33 cellular contexts compared by ENCODE assay signal in the genomic region with DNA sequence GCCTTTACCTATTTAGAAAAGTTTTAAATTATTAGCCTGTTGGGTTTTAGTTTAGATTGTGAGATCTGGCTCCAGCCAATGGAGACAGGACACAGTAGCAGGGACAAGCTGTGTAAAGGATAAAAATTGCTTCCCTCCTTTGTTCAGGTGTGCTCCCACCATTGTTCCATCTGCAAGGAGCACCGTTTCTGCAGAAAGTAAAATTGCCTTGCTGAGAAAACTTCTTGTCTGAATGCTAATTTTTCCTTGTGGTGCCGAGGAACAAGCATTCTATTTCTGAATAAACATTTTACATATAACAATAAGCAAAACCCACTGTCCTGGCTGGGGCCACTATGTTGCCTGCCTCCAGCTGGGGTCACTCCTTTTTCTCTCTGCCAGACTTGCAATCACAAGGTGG.
"Had no signal": no experiment of that assay in that cellular context is flagged by ENCODE, and none has a peak within 500 bp of the region (broad histone marks: within the 10 kb centered on the region; RNA-seq: fewer than 3 reads in every experiment).

No MANE protein-coding gene starts in this region.

- H3K27me3 Mint-ChIP-seq: activated naive CD8-positive, alpha-beta T cell treated with anti-CD3 and anti-CD28 coated beads, Interleukin-2, amount 50 U/mL, for 24 hours; activated T-cell treated with anti-CD3 and anti-CD28 coated beads, Interleukin-2, amount 50 U/mL, for 24 hours; activated T-helper 17 cell treated with anti-CD3 and anti-CD28 coated beads, Interleukin-2, amount 50 U/mL, for 72 hours; stimulated activated naive CD8-positive, alpha-beta T cell treated with anti-CD3 and anti-CD28 coated beads, Interleukin-15, amount 100 ng/mL, for 72 hours; type B pancreatic cell had no signal

- ATAC-seq: activated naive CD8-positive, alpha-beta T cell treated with anti-CD3 and anti-CD28 coated beads, Interleukin-2, amount 50 U/mL, for 24 hours; activated T-helper 17 cell treated with anti-CD3 and anti-CD28 coated beads, Interleukin-2, amount 50 U/mL, for 72 hours; gastroesophageal sphincter; stimulated activated memory B cell treated with anti-CD40 and anti-IgM and Interleukin-4, amounts not matched to agents 10 μg/mL and 1 μg/mL and 100 μg/mL, for 72 hours; stimulated activated naive CD8-positive, alpha-beta T cell treated with anti-CD3 and anti-CD28 coated beads, Interleukin-15, amount 100 ng/mL, for 72 hours had no signal

- H3K9me3 ChIP-seq: ovary, prostate gland had no signal

- H3K27ac ChIP-seq: breast epithelium, dorsolateral prefrontal cortex, gastroesophageal sphincter, hepatocyte, ovary, prostate gland, VCaP had no signal

- DNase-seq: activated CD4-positive, alpha-beta T cell treated with anti-CD3 and anti-CD28 coated beads for 4 hours; activated CD4-positive, alpha-beta T cell treated with anti-CD3 and anti-CD28 coated beads, Interleukin-2, amount 50 U/mL, for 4 hours; activated CD8-positive, alpha-beta memory T cell treated with anti-CD3 and anti-CD28 coated beads, Interleukin-2, amount 50 U/mL, for 48 hours; activated gamma-delta T cell treated with Interleukin-2 at 50 U/mL for 16 hours; activated naive CD4-positive, alpha-beta T cell treated with anti-CD3 and anti-CD28 coated beads, Interleukin-2, amount 50 U/mL, for 16 hours; activated naive CD8-positive, alpha-beta T cell treated with anti-CD3 and anti-CD28 coated beads, Interleukin-2, amount 50 U/mL, for 24 hours; activated T-cell treated with anti-CD3 and anti-CD28 coated beads, Interleukin-2, amount 50 U/mL, for 24 hours; amygdala; central memory CD4-positive, alpha-beta T cell; dorsolateral prefrontal cortex; effector memory CD4-positive, alpha-beta T cell; erythroblast; left cardiac atrium; mammary epithelial cell; naive B cell; ovary; sigmoid colon; small intestine; stimulated activated CD4-positive, alpha-beta T cell treated with anti-CD3 and anti-CD28 coated beads, Interleukin-4, amount 100 ng/mL, for 24 hours; stimulated activated CD8-positive, alpha-beta memory T cell treated with anti-CD3 and anti-CD28 coated beads, Interleukin-4, amount 100 ng/mL, for 48 hours; stimulated activated naive CD8-positive, alpha-beta T cell treated with anti-CD3 and anti-CD28 coated beads, Interleukin-15, amount 100 ng/mL, for 72 hours; substantia nigra had no signal

- H3K36me3 ChIP-seq: breast epithelium, ovary, prostate gland had no signal

- FAIRE-seq: colon, keratinocyte, small intestine had no signal

- H2AFZ ChIP-seq: hepatocyte had no signal

- H3K4me1 ChIP-seq: breast epithelium, gastroesophageal sphincter, prostate gland, sigmoid colon had no signal

- H3K4me3 Mint-ChIP-seq: activated naive CD8-positive, alpha-beta T cell treated with anti-CD3 and anti-CD28 coated beads, Interleukin-2, amount 50 U/mL, for 24 hours; activated T-cell treated with anti-CD3 and anti-CD28 coated beads, Interleukin-2, amount 50 U/mL, for 24 hours; activated T-helper 17 cell treated with anti-CD3 and anti-CD28 coated beads, Interleukin-2, amount 50 U/mL, for 72 hours; mesothelial cell of epicardium; naive B cell; stimulated activated memory B cell treated with anti-CD40 and anti-IgM and Interleukin-4, amounts not matched to agents 10 μg/mL and 1 μg/mL and 100 μg/mL, for 72 hours; stimulated activated naive CD8-positive, alpha-beta T cell treated with anti-CD3 and anti-CD28 coated beads, Interleukin-15, amount 100 ng/mL, for 72 hours; type B pancreatic cell had no signal

- H3K4me2 ChIP-seq: hepatocyte had no signal

- H3K4me3 ChIP-seq: breast epithelium, dorsolateral prefrontal cortex, gastroesophageal sphincter, hepatocyte, ovary, prostate gland, sigmoid colon had no signal

- H3K27me3 ChIP-seq: breast epithelium, dorsolateral prefrontal cortex, gastroesophageal sphincter, hepatocyte, ovary, sigmoid colon had no signal

- H3K79me2 ChIP-seq: hepatocyte had no signal

- H3K9me3 Mint-ChIP-seq: activated T-helper 17 cell treated with anti-CD3 and anti-CD28 coated beads, Interleukin-2, amount 50 U/mL, for 72 hours; stimulated activated naive CD8-positive, alpha-beta T cell treated with anti-CD3 and anti-CD28 coated beads, Interleukin-15, amount 100 ng/mL, for 72 hours; type B pancreatic cell had no signal

- H3K36me3 Mint-ChIP-seq: naive B cell; stimulated activated memory B cell treated with anti-CD40 and anti-IgM and Interleukin-4, amounts not matched to agents 10 μg/mL and 1 μg/mL and 100 μg/mL, for 72 hours had no signal

- H3K27ac Mint-ChIP-seq: activated naive CD8-positive, alpha-beta T cell treated with anti-CD3 and anti-CD28 coated beads, Interleukin-2, amount 50 U/mL, for 24 hours; activated T-cell treated with anti-CD3 and anti-CD28 coated beads, Interleukin-2, amount 50 U/mL, for 24 hours; activated T-helper 17 cell treated with anti-CD3 and anti-CD28 coated beads, Interleukin-2, amount 50 U/mL, for 72 hours; mesothelial cell of epicardium; stimulated activated memory B cell treated with anti-CD40 and anti-IgM and Interleukin-4, amounts not matched to agents 10 μg/mL and 1 μg/mL and 100 μg/mL, for 72 hours; stimulated activated naive CD8-positive, alpha-beta T cell treated with anti-CD3 and anti-CD28 coated beads, Interleukin-15, amount 100 ng/mL, for 72 hours; type B pancreatic cell had no signal

- H3K4me1 Mint-ChIP-seq: activated naive CD8-positive, alpha-beta T cell treated with anti-CD3 and anti-CD28 coated beads, Interleukin-2, amount 50 U/mL, for 24 hours; activated T-helper 17 cell treated with anti-CD3 and anti-CD28 coated beads, Interleukin-2, amount 50 U/mL, for 72 hours; mesothelial cell of epicardium; stimulated activated memory B cell treated with anti-CD40 and anti-IgM and Interleukin-4, amounts not matched to agents 10 μg/mL and 1 μg/mL and 100 μg/mL, for 72 hours; stimulated activated naive CD8-positive, alpha-beta T cell treated with anti-CD3 and anti-CD28 coated beads, Interleukin-15, amount 100 ng/mL, for 72 hours had no signal
